ENCODE assay signal across 28 cellular contexts in genomic region chr5:142479150-142479549, GRCh38.
"Had no signal": no experiment of that assay in that cellular context is flagged by ENCODE, and none has a peak within 500 bp of the region (broad histone marks: within the 10 kb centered on the region; RNA-seq: fewer than 3 reads in every experiment).

No MANE protein-coding gene starts in this region.

- H3K9me3 ChIP-seq: ovary, psoas muscle, right lobe of liver, thoracic aorta, thyroid gland, transverse colon, upper lobe of right lung, uterus had no signal

- FAIRE-seq: small intestine had no signal

- H3K79me2 ChIP-seq: parathyroid adenoma had no signal

- H3K4me1 Mint-ChIP-seq: natural killer cell had no signal

- H2AFZ ChIP-seq: neural progenitor cell, parathyroid adenoma had no signal

- H3K4me3 Mint-ChIP-seq: naive thymus-derived CD4-positive, alpha-beta T cell; natural killer cell; nephron; neural progenitor cell; stimulated activated naive B cell treated with anti-CD40 and anti-IgM and Interleukin-4, amounts not matched to agents 10 μg/mL and 1 μg/mL and 100 μg/mL, for 72 hours; stimulated activated naive CD8-positive, alpha-beta T cell treated with anti-CD3 and anti-CD28 coated beads, Interleukin-15, Interleukin-2, amounts not matched to agents 100 ng/mL and 50 ng/mL, for 24 hours; type B pancreatic cell had no signal

- H3K36me3 ChIP-seq: neural progenitor cell, ovary, right lobe of liver, sigmoid colon, stomach, thoracic aorta, thyroid gland, transverse colon, upper lobe of right lung, uterus had no signal

- H3K9ac ChIP-seq: neural progenitor cell, parathyroid adenoma had no signal

- H3K27ac ChIP-seq: neural progenitor cell, ovary, parathyroid adenoma, psoas muscle, right lobe of liver, sigmoid colon, stomach, thoracic aorta, thyroid gland, transverse colon, upper lobe of right lung, uterus had no signal

- H3K4me1 ChIP-seq: parathyroid adenoma, psoas muscle, right lobe of liver, sigmoid colon, stomach, thyroid gland, transverse colon, upper lobe of right lung, uterus had no signal

- DNase-seq: naive thymus-derived CD4-positive, alpha-beta T cell; natural killer cell; occipital lobe; ovary; posterior cingulate gyrus; psoas muscle; right cardiac atrium; right lobe of liver; sigmoid colon; small intestine; stimulated activated CD4-positive, alpha-beta T cell treated with anti-CD3 and anti-CD28 coated beads, Interleukin-15, amount 100 ng/mL, for 24 hours; stimulated activated CD4-positive, alpha-beta T cell treated with anti-CD3 and anti-CD28 coated beads, Interleukin-2, amount 100 ng/mL, for 24 hours; stimulated activated CD4-positive, alpha-beta T cell treated with anti-CD3 and anti-CD28 coated beads, Interleukin-2, amount 100 ng/mL, for 48 hours; stimulated activated CD4-positive, alpha-beta T cell treated with anti-CD3 and anti-CD28 coated beads, Interleukin-4, amount 100 ng/mL, for 24 hours; stimulated activated naive B cell treated with anti-CD40 and anti-IgM and Interleukin-4, amounts not matched to agents 10 μg/mL and 1 μg/mL and 100 μg/mL, for 72 hours; stimulated activated naive CD4-positive, alpha-beta T cell treated with Interleukin-2 at 50 U/mL for 16 hours; stomach; thyroid gland; transverse colon; upper lobe of right lung; uterus had no signal

- H3K4me2 ChIP-seq: neural progenitor cell had no signal

- H3K27ac Mint-ChIP-seq: naive thymus-derived CD4-positive, alpha-beta T cell; natural killer cell; neural progenitor cell; progenitor cell of endocrine pancreas; stimulated activated naive B cell treated with anti-CD40 and anti-IgM and Interleukin-4, amounts not matched to agents 10 μg/mL and 1 μg/mL and 100 μg/mL, for 72 hours; stimulated activated naive CD8-positive, alpha-beta T cell treated with anti-CD3 and anti-CD28 coated beads, Interleukin-15, Interleukin-2, amounts not matched to agents 100 ng/mL and 50 ng/mL, for 24 hours; type B pancreatic cell had no signal

- H3K4me3 ChIP-seq: neural progenitor cell, ovary, psoas muscle, right lobe of liver, sigmoid colon, stomach, thoracic aorta, thyroid gland, transverse colon, upper lobe of right lung, uterus had no signal

- ATAC-seq: naive thymus-derived CD4-positive, alpha-beta T cell; natural killer cell; psoas muscle; right cardiac atrium; right lobe of liver; stimulated activated naive B cell treated with anti-CD40 and anti-IgM and Interleukin-4, amounts not matched to agents 10 μg/mL and 1 μg/mL and 100 μg/mL, for 72 hours had no signal

- H3K27me3 ChIP-seq: ovary, right lobe of liver, sigmoid colon, thyroid gland, transverse colon, upper lobe of right lung, uterus had no signal

- H3K36me3 Mint-ChIP-seq: natural killer cell had no signal

- H3K27me3 Mint-ChIP-seq: progenitor cell of endocrine pancreas, type B pancreatic cell had no signal
